Comparison of ENCODE assay signal across 8 cellular contexts in the genomic region with DNA sequence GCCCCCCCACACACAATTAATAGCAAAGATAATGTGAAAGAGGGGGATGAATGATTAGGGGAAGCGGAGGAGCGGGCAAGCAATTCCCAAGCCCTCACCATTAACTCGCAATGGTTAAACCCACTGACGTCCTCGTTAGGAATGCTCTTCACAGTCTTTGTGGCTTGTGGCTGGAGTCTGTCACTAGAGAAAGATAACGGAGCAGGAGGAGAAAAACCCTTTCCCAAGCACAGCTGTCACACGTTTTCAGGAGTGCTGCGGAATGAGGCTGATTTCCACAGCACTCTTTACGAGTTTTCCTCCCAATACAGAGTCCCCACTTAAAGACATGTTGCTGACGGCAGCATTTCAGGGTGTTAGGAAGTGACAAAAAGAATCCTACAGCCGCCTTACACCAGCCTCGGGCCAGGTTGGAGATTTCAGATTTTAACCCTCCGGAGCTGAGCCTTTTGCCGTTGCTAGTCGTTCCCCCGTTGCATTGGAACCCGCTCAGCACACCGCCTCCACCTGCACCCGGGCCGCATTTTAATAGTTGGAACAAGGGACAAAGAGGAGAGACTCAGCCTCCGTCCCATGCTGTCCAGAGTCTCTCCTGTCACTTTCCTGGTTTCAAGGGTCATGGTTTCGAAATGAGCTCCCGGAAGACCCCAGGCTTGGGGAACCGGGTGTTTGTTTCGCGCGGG.
A peak's percentile ranks its signal among the peaks of the same experiment; 100 is the strongest.
DNase-seq lines count a peak whose midpoint lies in the region; ATAC-seq, FAIRE-seq and TF ChIP-seq lines count a peak whose summit lies in the region.

No MANE protein-coding gene starts in this region.

- FAIRE-seq in H54 (lab: Jason Lieb, UNC) = no peak

- no peaks in the 10 kb centered on the region for H3K36me3 ChIP-seq in effector memory CD4-positive, alpha-beta T cell (ENCODE audit: control insufficient read depth, insufficient read depth, low read length)

- H3K9me3 ChIP-seq in effector memory CD4-positive, alpha-beta T cell (ENCODE audit: control insufficient read depth, low read length) = no peaks in the 10 kb centered on the region

- no peak overlapping the region for H3K27ac ChIP-seq in effector memory CD4-positive, alpha-beta T cell (ENCODE audit: insufficient read depth, low read length, poor library complexity, severe bottlenecking)

- no peak for ATAC-seq in GM19023 (IDR thresholded peaks at IDR 0.05; ENCODE audit: unreplicated experiment)
- ATAC-seq in GM18520 (IDR thresholded peaks at IDR 0.05; ENCODE audit: unreplicated experiment) = no peak
- no peak for ATAC-seq in HG03432 (IDR thresholded peaks at IDR 0.05; ENCODE audit: unreplicated experiment)

- no peaks in the 10 kb centered on the region for H3K4me1 ChIP-seq in effector memory CD4-positive, alpha-beta T cell (ENCODE audit: control insufficient read depth, insufficient read depth, low read length, poor library complexity, severe bottlenecking)

- H3K4me3 ChIP-seq in effector memory CD4-positive, alpha-beta T cell (ENCODE audit: insufficient read depth, low read depth, low read length, poor library complexity, severe bottlenecking) = peak overlapping the region; percentile 39

- TF ChIP-seq POLR2A in H54 (IDR thresholded peaks at IDR 0.05; ENCODE audit: low read depth, low read length) = no peak

- DNase-seq in ELF-1 (ENCODE audit: low read depth, low spot score) (peak; percentile 66), NCI-H69 (lab: John Stamatoyannopoulos, UW) (peak; percentile 35), myocyte (ENCODE audit: low read depth) (peak; percentile 88), H54 (ENCODE audit: insufficient read length, low spot score) (no peak)
- DNase-seq in effector memory CD4-positive, alpha-beta T cell = no peak

- no peaks in the 10 kb centered on the region for H3K27me3 ChIP-seq in effector memory CD4-positive, alpha-beta T cell (replicated peaks; ENCODE audit: control insufficient read depth, insufficient read depth, low read length, poor library complexity, severe bottlenecking)

Comparison
In these comparisons a context has a peak if more than half of its experiments do, and no peak if none do; other contexts are left out.
1. DNase-seq: peak in ELF-1 (single experiment), NCI-H69 (single experiment) and myocyte (single experiment); none in effector memory CD4-positive, alpha-beta T cell (0 of 3) and H54 (single experiment).